In the genomic region with DNA sequence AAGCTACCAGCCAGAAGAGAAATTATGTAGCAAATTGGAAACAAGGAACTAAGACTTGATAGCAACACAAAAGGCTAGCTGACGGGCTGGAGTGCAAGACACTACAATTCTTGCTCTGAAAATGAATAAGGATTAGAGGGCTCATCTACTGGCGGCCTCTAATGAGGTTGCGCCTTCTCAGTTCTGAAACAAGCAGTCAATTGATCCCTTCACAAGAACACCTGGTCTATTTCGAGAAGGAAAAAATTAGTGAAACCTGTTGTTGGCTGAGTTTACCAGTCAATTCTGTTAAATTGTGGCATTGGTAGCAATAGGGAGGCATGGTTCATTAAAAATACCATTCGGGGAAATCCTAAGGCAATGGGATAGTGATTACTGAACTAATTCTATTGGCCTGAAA, we compare ENCODE assay signal across 19 cellular contexts.
DNase-seq lines count a peak whose midpoint lies in the region; ATAC-seq, FAIRE-seq and TF ChIP-seq lines count a peak whose summit lies in the region.
"Had no signal": no experiment of that assay in that cellular context is flagged by ENCODE, and none has a peak within 500 bp of the region (broad histone marks: within the 10 kb centered on the region; RNA-seq: fewer than 3 reads in every experiment).

No MANE protein-coding gene starts in this region.

- H4K20me1 ChIP-seq in GM23338 (replicated peaks; ENCODE audit: insufficient read depth) (no peaks in the 10 kb centered on the region), OCI-LY3 (ENCODE audit: insufficient read depth, low read length) (no peaks in the 10 kb centered on the region), neural cell (ENCODE audit: insufficient read depth) (no peaks in the 10 kb centered on the region)

- peaks cover 31% of the 10 kb centered on the region for H3K4me1 Mint-ChIP-seq in GM23338

- H3K9me2 ChIP-seq in GM23338 (ENCODE audit: insufficient read depth): no peaks in the 10 kb centered on the region
- no peaks in the 10 kb centered on the region for H3K9me2 ChIP-seq in neural cell (ENCODE audit: insufficient read depth, low read length)

- peak; percentile 69 for FAIRE-seq in GM12891 (lab: Jason Lieb, UNC)
- FAIRE-seq: GM19239 had no signal

- POLR2A ChIA-PET in GM10248 (lab: Yijun Ruan, JAX): no interaction called here

- H3K27me3 Mint-ChIP-seq in GM23338 (ENCODE audit: insufficient read depth, low read depth, poor library complexity): peaks cover 8% of the 10 kb centered on the region

- peak overlapping the region; percentile 37 for H3K4me2 ChIP-seq in GM23338
- peak overlapping the region; percentile 56 for H3K4me2 ChIP-seq in OCI-LY3 (ENCODE audit: low read length)
- no peak overlapping the region for H3K4me2 ChIP-seq in neural cell (ENCODE audit: low read length)
- H3K4me2 ChIP-seq: PC-9 had no signal

- no peak for TF ChIP-seq EP300 in neural cell (conservative IDR thresholded peaks at IDR 0.05; ENCODE audit: poor library complexity, severe bottlenecking)

- intact Hi-C loops in left ventricle myocardium inferior (cut with micrococcal nuclease): no loop called here

- H3K9me3 ChIP-seq in OCI-LY3 (ENCODE audit: insufficient read depth, low read length): no peaks in the 10 kb centered on the region
- H3K9me3 ChIP-seq in neural cell (ENCODE audit: low read length): no peaks in the 10 kb centered on the region
- no peaks in the 10 kb centered on the region for H3K9me3 ChIP-seq in left ventricle myocardium inferior (replicated peaks)
- H3K9me3 ChIP-seq: HAP-1 had no signal

- H3K27me3 ChIP-seq in GM23338 (ENCODE audit: insufficient read depth) (no peaks in the 10 kb centered on the region), OCI-LY3 (ENCODE audit: low read depth, low read length) (no peaks in the 10 kb centered on the region), neural cell (ENCODE audit: insufficient read depth, low read depth, low read length) (no peaks in the 10 kb centered on the region), left ventricle myocardium inferior (ENCODE audit: low read depth) (no peaks in the 10 kb centered on the region)

- peaks cover 3% of the 10 kb centered on the region; the same call in 1 of the 3 replicates for H3K9me3 Mint-ChIP-seq in GM23338
- H3K9me3 Mint-ChIP-seq: T-helper 2 cell treated with Interferon-gamma antibody and Interleukin-4, amounts not matched to agents 5 μg/mL and 100 μg/mL, for 36 hours had no signal

- H3F3A ChIP-seq in GM23338 (replicated peaks; ENCODE audit: low read depth) (0 out of 2 replicates have a peak, but pooled peaks cover 6% of the 10 kb centered on the region), neural cell (ENCODE audit: insufficient read depth, low read length, poor library complexity, severe bottlenecking) (no peaks in the 10 kb centered on the region)

- no peaks in the 10 kb centered on the region for H3K79me2 ChIP-seq in GM23338 (replicated peaks; ENCODE audit: insufficient read depth)
- no peaks in the 10 kb centered on the region for H3K79me2 ChIP-seq in OCI-LY3 (ENCODE audit: low read length)
- H3K79me2 ChIP-seq in neural cell (replicated peaks; ENCODE audit: insufficient read depth, low read length): no peaks in the 10 kb centered on the region

- no peak for TF ChIP-seq RAD21 in neural cell (conservative IDR thresholded peaks at IDR 0.05)

- DNase-seq in GM12891 (ENCODE audit: insufficient read length, low spot score): no peak
- DNase-seq in GM23338 (ENCODE audit: low spot score): no peak
- no peak for DNase-seq in DMS79 treated with DMSO at 0.1 percent for 48 hours (lab: John Stamatoyannopoulos, UW)
- DNase-seq in GM10248 (ENCODE audit: extremely low spot score): no peak
- no peak for DNase-seq in left ventricle myocardium inferior
- DNase-seq: COR-L47; DMS153; EL; KBM-7; NCI-H1436 treated with DMSO at 0.1 percent for 48 hours; NCI-H2029 treated with DMSO at 0.1 percent for 48 hours; NK-92 treated with Interleukin-12 subunit alpha and Interleukin-12 subunit beta, amount 100 ng/mL, for 24 hours; PC-9 had no signal

- CTCF ChIA-PET in GM10248 (lab: Yijun Ruan, JAX): no interaction called here

- H3K4me1 ChIP-seq in GM23338 (ENCODE audit: insufficient read depth) (peaks cover 34% of the 10 kb centered on the region), OCI-LY3 (ENCODE audit: low read length) (peaks cover 19% of the 10 kb centered on the region), left ventricle myocardium inferior (no peaks in the 10 kb centered on the region)
- H3K4me1 ChIP-seq: HAP-1 had no signal

- no peak for TF ChIP-seq POLR2A in GM12891 (IDR thresholded peaks at IDR 0.05; ENCODE audit: low read depth, low read length)

- no peak overlapping the region for H3K4me3 ChIP-seq in GM23338
- H3K4me3 ChIP-seq in OCI-LY3 (ENCODE audit: low read length): peak overlapping the region; percentile 1; the same call in 1 of the 2 replicates
- peak overlapping the region; percentile 25 for H3K4me3 ChIP-seq in neural cell (ENCODE audit: low read length)
- no peak overlapping the region for H3K4me3 ChIP-seq in left ventricle myocardium inferior
- H3K4me3 ChIP-seq: HAP-1, PC-9 had no signal

- no peak overlapping the region for H3K9ac ChIP-seq in OCI-LY3 (ENCODE audit: low read length)
- no peak overlapping the region for H3K9ac ChIP-seq in neural cell (ENCODE audit: low read length)

- no peaks in the 10 kb centered on the region for H3K36me3 Mint-ChIP-seq in GM23338 (ENCODE audit: low read depth)

- no peak overlapping the region; the same call in 1 of the 2 replicates for H3K27ac ChIP-seq in GM23338 (ENCODE audit: low read depth)
- 0 out of 2 replicates have a peak overlapping the region, but pooled peaks have one; percentile 8 for H3K27ac ChIP-seq in OCI-LY3 (ENCODE audit: low read length)
- H3K27ac ChIP-seq in neural cell (ENCODE audit: low read length): no peak overlapping the region
- no peak overlapping the region for H3K27ac ChIP-seq in left ventricle myocardium inferior (replicated peaks)
- H3K27ac ChIP-seq: PC-9 had no signal

- H3K4me3 Mint-ChIP-seq in GM23338: no peak overlapping the region
- H3K4me3 Mint-ChIP-seq: T-helper 2 cell treated with Interferon-gamma antibody and Interleukin-4, amounts not matched to agents 5 μg/mL and 100 μg/mL, for 36 hours had no signal

- TF ChIP-seq CTCF in GM23338 (conservative IDR thresholded peaks at IDR 0.05; ENCODE audit: low read depth in 2 of 2) (no peak), OCI-LY3 (IDR thresholded peaks at IDR 0.05; ENCODE audit: low read depth, low read length) (no peak), neural cell (IDR thresholded peaks at IDR 0.05; ENCODE audit: poor library complexity, severe bottlenecking) (no peak), GM10248 (IDR thresholded peaks at IDR 0.05; ENCODE audit: control extremely low read depth, extremely low read depth, low read depth, missing control alignments) (no peak), left ventricle myocardium inferior (IDR thresholded peaks at IDR 0.05; ENCODE audit: borderline replicate concordance) (no peak)

- H3K36me3 ChIP-seq in GM23338 (ENCODE audit: insufficient read depth): 0 out of 2 replicates have a peak, but pooled peaks cover 4% of the 10 kb centered on the region
- no peaks in the 10 kb centered on the region for H3K36me3 ChIP-seq in OCI-LY3 (replicated peaks; ENCODE audit: low read depth, low read length)
- H3K36me3 ChIP-seq in neural cell (ENCODE audit: insufficient read depth, low read length): no peaks in the 10 kb centered on the region
- no peaks in the 10 kb centered on the region for H3K36me3 ChIP-seq in left ventricle myocardium inferior
- H3K36me3 ChIP-seq: HAP-1 had no signal

- no peak overlapping the region for H3K27ac Mint-ChIP-seq in GM23338
- H3K27ac Mint-ChIP-seq: T-helper 2 cell treated with Interferon-gamma antibody and Interleukin-4, amounts not matched to agents 5 μg/mL and 100 μg/mL, for 36 hours had no signal

- ATAC-seq in GM23338 (peak; percentile 28), GM18909 (IDR thresholded peaks at IDR 0.05; ENCODE audit: poor library complexity, unreplicated experiment) (no peak)

- H2AFZ ChIP-seq in GM23338: peak overlapping the region; percentile 95
- no peak overlapping the region for H2AFZ ChIP-seq in OCI-LY3 (ENCODE audit: low read depth, low read length)
- H2AFZ ChIP-seq in neural cell (ENCODE audit: low read depth, low read length): no peak overlapping the region
- H2AFZ ChIP-seq: PC-9 had no signal

TF ChIP-seq in GM12891, 5 proteins besides CTCF, POLR2A, EP300 and RAD21:
- TF ChIP-seq TAF1 (IDR thresholded peaks at IDR 0.05; ENCODE audit: low read depth, low read length) (no peak), PAX5 (IDR thresholded peaks at IDR 0.05; ENCODE audit: insufficient read depth, low read length, severe bottlenecking) (no peak), POU2F2 (IDR thresholded peaks at IDR 0.05; ENCODE audit: low read depth, low read length) (no peak), SPI1 (IDR thresholded peaks at IDR 0.05; ENCODE audit: low read depth, low read length) (no peak), POLR2AphosphoS5 (IDR thresholded peaks at IDR 0.05; ENCODE audit: low read depth, low read length) (no peak)

TF ChIP-seq in GM23338, 12 proteins besides CTCF, POLR2A, EP300 and RAD21 (continues in another document):
- no peak for TF ChIP-seq ZNF114 (CRISPR knock-in tag; IDR thresholded peaks at IDR 0.05)
- no peak for TF ChIP-seq NANOG (IDR thresholded peaks at IDR 0.05; ENCODE audit: borderline replicate concordance)
- TF ChIP-seq, protein P1, sequence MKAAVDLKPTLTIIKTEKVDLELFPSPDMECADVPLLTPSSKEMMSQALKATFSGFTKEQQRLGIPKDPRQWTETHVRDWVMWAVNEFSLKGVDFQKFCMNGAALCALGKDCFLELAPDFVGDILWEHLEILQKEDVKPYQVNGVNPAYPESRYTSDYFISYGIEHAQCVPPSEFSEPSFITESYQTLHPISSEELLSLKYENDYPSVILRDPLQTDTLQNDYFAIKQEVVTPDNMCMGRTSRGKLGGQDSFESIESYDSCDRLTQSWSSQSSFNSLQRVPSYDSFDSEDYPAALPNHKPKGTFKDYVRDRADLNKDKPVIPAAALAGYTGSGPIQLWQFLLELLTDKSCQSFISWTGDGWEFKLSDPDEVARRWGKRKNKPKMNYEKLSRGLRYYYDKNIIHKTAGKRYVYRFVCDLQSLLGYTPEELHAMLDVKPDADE (IDR thresholded peaks at IDR 0.05): no peak
- no peak for TF ChIP-seq EZH2 (IDR thresholded peaks at IDR 0.05; ENCODE audit: low read depth, unreplicated experiment)

TF ChIP-seq in neural cell, 6 proteins besides CTCF, POLR2A, EP300 and RAD21 (continues in another document):
- TF ChIP-seq SMC3 (conservative IDR thresholded peaks at IDR 0.05; ENCODE audit: poor library complexity) (no peak), EZH2 (IDR thresholded peaks at IDR 0.05; ENCODE audit: borderline replicate concordance, insufficient read depth, low read length, poor library complexity, severe bottlenecking) (no peak), MXI1 (conservative IDR thresholded peaks at IDR 0.05; ENCODE audit: poor library complexity, severe bottlenecking) (no peak), TAF1 (IDR thresholded peaks at IDR 0.05; ENCODE audit: low read depth) (no peak), POLR2AphosphoS5 (IDR thresholded peaks at IDR 0.05) (no peak)

Comparison
In these comparisons a context has a peak if more than half of its experiments do, and no peak if none do; other contexts are left out.
1. H3K4me3 ChIP-seq: peak in OCI-LY3 (single experiment) and neural cell (single experiment); none in GM23338 (single experiment) and left ventricle myocardium inferior (single experiment).